Comparison of ENCODE assay signal across 8 cellular contexts in the genomic region with DNA sequence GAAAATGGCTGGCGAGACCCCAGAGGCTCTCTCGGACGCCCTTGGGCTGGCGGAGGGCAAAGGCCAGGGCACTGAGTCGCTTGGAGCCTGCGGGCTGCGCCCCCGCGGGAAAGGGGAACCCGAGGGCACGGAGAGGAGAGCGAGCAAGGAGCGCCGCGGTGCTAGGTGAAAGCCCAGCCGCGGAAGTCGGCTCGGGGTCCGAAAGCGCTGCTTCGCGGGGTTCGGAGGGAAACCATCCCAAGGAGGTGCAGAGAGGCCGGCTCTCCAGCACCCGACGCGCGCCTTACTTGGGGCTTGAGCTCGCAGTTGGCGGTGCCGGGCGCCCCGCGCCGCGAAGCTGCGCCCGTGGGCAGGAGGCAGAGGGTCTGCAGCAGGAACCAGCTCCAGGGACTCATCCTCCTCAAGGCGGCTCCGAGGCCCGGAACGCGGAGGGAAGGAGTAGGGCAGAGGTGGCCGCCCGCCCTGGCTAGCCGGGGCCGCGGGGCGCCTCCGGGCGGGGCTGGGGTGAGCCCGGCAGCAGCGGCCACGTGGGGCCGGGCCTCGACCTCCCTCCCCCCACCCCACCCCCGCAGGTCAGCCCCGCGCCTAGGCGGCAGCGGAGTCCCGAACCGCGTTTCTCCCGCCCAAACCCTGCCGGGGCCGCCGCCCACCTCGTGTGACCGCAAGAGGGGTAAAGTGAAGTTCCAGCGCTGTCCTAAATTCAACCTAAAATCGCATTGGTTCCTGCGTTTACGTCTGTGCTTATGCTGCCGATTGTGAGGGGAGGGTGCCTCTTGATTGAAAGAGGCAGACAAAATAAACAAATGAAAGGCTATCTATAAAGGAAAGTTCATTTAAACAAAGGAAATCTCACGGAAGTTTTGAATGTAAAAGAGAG. TPM values are rescaled to one million over a fixed set of nuclear protein-coding genes. Genes with fewer than 3 reads are reported as not detected.
DNase-seq lines count a peak whose midpoint lies in the region; ATAC-seq and TF ChIP-seq lines count a peak whose summit lies in the region.

A gene with protein sequence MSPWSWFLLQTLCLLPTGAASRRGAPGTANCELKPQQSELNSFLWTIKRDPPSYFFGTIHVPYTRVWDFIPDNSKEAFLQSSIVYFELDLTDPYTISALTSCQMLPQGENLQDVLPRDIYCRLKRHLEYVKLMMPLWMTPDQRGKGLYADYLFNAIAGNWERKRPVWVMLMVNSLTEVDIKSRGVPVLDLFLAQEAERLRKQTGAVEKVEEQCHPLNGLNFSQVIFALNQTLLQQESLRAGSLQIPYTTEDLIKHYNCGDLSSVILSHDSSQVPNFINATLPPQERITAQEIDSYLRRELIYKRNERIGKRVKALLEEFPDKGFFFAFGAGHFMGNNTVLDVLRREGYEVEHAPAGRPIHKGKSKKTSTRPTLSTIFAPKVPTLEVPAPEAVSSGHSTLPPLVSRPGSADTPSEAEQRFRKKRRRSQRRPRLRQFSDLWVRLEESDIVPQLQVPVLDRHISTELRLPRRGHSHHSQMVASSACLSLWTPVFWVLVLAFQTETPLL (minus strand): TSS at position 440 of the 877 bp plus-strand sequence. CDS start 45 bp downstream, at position 395.

- under 1% methylated on average over 77 of the region's 77 CpGs for WGBS in HUES64
- WGBS in esophagus squamous epithelium, 2 donors = 2% methylated on average over 11 of the region's 77 CpGs

- peaks cover 49% of the 10 kb centered on the region for H3K36me3 Mint-ChIP-seq in CD4-positive, alpha-beta T cell (ENCODE audit: low read depth)
- peaks cover 13% of the 10 kb centered on the region for H3K36me3 Mint-ChIP-seq in activated CD8-positive, alpha-beta T cell treated with anti-CD3 and anti-CD28 coated beads, Interleukin-2, amount 10 ng/mL, durations not matched to agents 7 days and 5 days (ENCODE audit: low read depth)

- no peaks in the 10 kb centered on the region for H3K9me3 Mint-ChIP-seq in CD4-positive, alpha-beta T cell
- H3K9me3 Mint-ChIP-seq in activated CD8-positive, alpha-beta T cell treated with anti-CD3 and anti-CD28 coated beads, Interleukin-2, amount 10 ng/mL, durations not matched to agents 7 days and 5 days (ENCODE audit: insufficient read depth) = no peaks in the 10 kb centered on the region

- H2AFZ ChIP-seq in neuron (ENCODE audit: low read depth, low read length) = peak within 1 kb of the TSS; percentile 52

- H3K4me1 Mint-ChIP-seq in CD4-positive, alpha-beta T cell (ENCODE audit: low read depth) = peaks cover 59% of the 10 kb centered on the region
- peaks cover 69% of the 10 kb centered on the region for H3K4me1 Mint-ChIP-seq in activated CD8-positive, alpha-beta T cell treated with anti-CD3 and anti-CD28 coated beads, Interleukin-2, amount 10 ng/mL, durations not matched to agents 7 days and 5 days (ENCODE audit: low read depth)

- H3K4me3 ChIP-seq in HUES64 (ENCODE audit: low read length) (peak within 1 kb of the TSS; percentile 68), esophagus squamous epithelium (peak within 1 kb of the TSS; percentile 18 to 76 (median 52)), neuron (ENCODE audit: low read length) (peak within 1 kb of the TSS; percentile 28)

- POLR2A ChIA-PET in CD4-positive, alpha-beta T cell (lab: Charles Lee) = interaction anchor here (0.6 to 8.2 kb wide), 33 partner anchors 8 to 1560 kb away, joined by 3 to 215 read pairs (median 7); a partner anchor contains a TSS
- POLR2A ChIA-PET in activated CD8-positive, alpha-beta T cell treated with anti-CD3 and anti-CD28 coated beads, Interleukin-2, amount 10 ng/mL, durations not matched to agents 7 days and 5 days (lab: Charles Lee) = interaction anchor here (0.6 to 5.0 kb wide), 15 partner anchors 8 to 140 kb away, joined by 3 to 65 read pairs (median 4); a partner anchor contains a TSS

- no peak for TF ChIP-seq CTCF in CD4-positive, alpha-beta T cell (IDR thresholded peaks at IDR 0.05)
- TF ChIP-seq CTCF in esophagus squamous epithelium (IDR thresholded peaks at IDR 0.05) = no peak

- H3K27me3 Mint-ChIP-seq in CD4-positive, alpha-beta T cell = no peaks in the 10 kb centered on the region
- H3K27me3 Mint-ChIP-seq in activated CD8-positive, alpha-beta T cell treated with anti-CD3 and anti-CD28 coated beads, Interleukin-2, amount 10 ng/mL, durations not matched to agents 7 days and 5 days (ENCODE audit: low read depth) = no peaks in the 10 kb centered on the region

- TF ChIP-seq POLR2A in esophagus squamous epithelium (IDR thresholded peaks at IDR 0.05) = no peak

- H3K36me3 ChIP-seq in HUES64 (ENCODE audit: insufficient read depth, low read length) = no peaks in the 10 kb centered on the region
- no peaks in the 10 kb centered on the region for H3K36me3 ChIP-seq in esophagus squamous epithelium
- H3K36me3 ChIP-seq in neuron (ENCODE audit: insufficient read depth, low read length) = no peaks in the 10 kb centered on the region

- H3K27ac ChIP-seq in CD4-positive, alpha-beta T cell (ENCODE audit: low read depth, low read length) = peak within 1 kb of the TSS; percentile 79
- H3K27ac ChIP-seq in HUES64 (ENCODE audit: low read depth, low read length) (no peak within 1 kb of the TSS), esophagus squamous epithelium (peak within 1 kb of the TSS in 1 of 4 donors; percentile 39)

- no peaks in the 10 kb centered on the region for H3K9me3 ChIP-seq in CD4-positive, alpha-beta T cell (ENCODE audit: control insufficient read depth, low read length)
- no peaks in the 10 kb centered on the region for H3K9me3 ChIP-seq in HUES64 (ENCODE audit: insufficient read depth, low read depth, low read length)
- no peaks in the 10 kb centered on the region for H3K9me3 ChIP-seq in esophagus squamous epithelium
- no peaks in the 10 kb centered on the region for H3K9me3 ChIP-seq in neuron (ENCODE audit: low read length)

- intact Hi-C loops in CD4-positive, alpha-beta T cell (cut with DNase I, micrococcal nuclease) = no loop called here
- intact Hi-C loops in esophagus squamous epithelium (cut with DNase I) = loop anchor here (10.0 kb wide), 1 partner anchor 386 kb away; no protein-coding TSS in a partner anchor

- H3K4me1 ChIP-seq in HUES64 (ENCODE audit: insufficient read depth, low read length) = peaks cover 7% of the 10 kb centered on the region
- peaks cover 9 to 33% (median 20%) of the 10 kb centered on the region in 3 donors for H3K4me1 ChIP-seq in esophagus squamous epithelium
- H3K4me1 ChIP-seq in neuron (ENCODE audit: insufficient read depth, low read length) = peaks cover 21% of the 10 kb centered on the region

- H3K27me3 ChIP-seq in CD4-positive, alpha-beta T cell (ENCODE audit: control insufficient read depth, insufficient read depth, low read length) = no peaks in the 10 kb centered on the region
- peaks cover 94% of the 10 kb centered on the region for H3K27me3 ChIP-seq in HUES64 (ENCODE audit: insufficient read depth, low read length)
- H3K27me3 ChIP-seq in esophagus squamous epithelium = peaks cover 0 to 73% (median 11%) of the 10 kb centered on the region in 4 donors
- H3K27me3 ChIP-seq in neuron (ENCODE audit: insufficient read depth, low read length) = peaks cover 78% of the 10 kb centered on the region

- DNase-seq in CD4-positive, alpha-beta T cell = peak in 7 of 10 experiments; percentile 32 to 57 (median 50)
- DNase-seq in activated CD8-positive, alpha-beta T cell treated with anti-CD3 and anti-CD28 coated beads, Interleukin-2, amount 10 ng/mL, durations not matched to agents 7 days and 5 days = peak; percentile 77
- DNase-seq in esophagus squamous epithelium (lab: John Stamatoyannopoulos, UW) (no peak), NCI-H2196 treated with DMSO at 0.1 percent for 48 hours (lab: John Stamatoyannopoulos, UW; ENCODE audit: unreplicated experiment) (no peak), NCI-H510A treated with DMSO at 0.1 percent for 48 hours (lab: John Stamatoyannopoulos, UW) (no peak)

- H3K9ac ChIP-seq in HUES64 (ENCODE audit: low read depth, low read length) = peak within 1 kb of the TSS; percentile 70

- CTCF ChIA-PET in CD4-positive, alpha-beta T cell (lab: Charles Lee) = interaction anchor here (0.7 to 5.8 kb wide), 11 partner anchors 13 to 389 kb away, joined by 3 to 56 read pairs (median 5); a partner anchor contains a TSS
- CTCF ChIA-PET in activated CD8-positive, alpha-beta T cell treated with anti-CD3 and anti-CD28 coated beads, Interleukin-2, amount 10 ng/mL, durations not matched to agents 7 days and 5 days (lab: Charles Lee) = interaction anchor here (0.7 to 24.0 kb wide), 25 partner anchors 8 to 392 kb away, joined by 3 to 397 read pairs (median 9); a partner anchor contains a TSS

- ATAC-seq in CD4-positive, alpha-beta T cell (ENCODE audit: poor library complexity) = peak; percentile 53
- peak; percentile 48 for ATAC-seq in activated CD8-positive, alpha-beta T cell treated with anti-CD3 and anti-CD28 coated beads, Interleukin-2, amount 10 ng/mL, durations not matched to agents 7 days and 5 days
- no peak for ATAC-seq in GM21737 (IDR thresholded peaks at IDR 0.05; ENCODE audit: unreplicated experiment)

- H3K27ac Mint-ChIP-seq in CD4-positive, alpha-beta T cell = peak within 1 kb of the TSS; percentile 92
- peak within 1 kb of the TSS; percentile 88 for H3K27ac Mint-ChIP-seq in activated CD8-positive, alpha-beta T cell treated with anti-CD3 and anti-CD28 coated beads, Interleukin-2, amount 10 ng/mL, durations not matched to agents 7 days and 5 days

- peak within 1 kb of the TSS; percentile 98 for H3K4me3 Mint-ChIP-seq in CD4-positive, alpha-beta T cell
- H3K4me3 Mint-ChIP-seq in activated CD8-positive, alpha-beta T cell treated with anti-CD3 and anti-CD28 coated beads, Interleukin-2, amount 10 ng/mL, durations not matched to agents 7 days and 5 days = peak within 1 kb of the TSS; percentile 92

RNA-seq across cellular contexts. Expression of the gene that starts here (rescaled TPM):
- 100 to 1,000 TPM; 166 to 170 TPM for total RNA-seq in CD4-positive, alpha-beta T cell
- 2.4 TPM for polyA plus RNA-seq in HUES64 (2013, experiment 1 of 2)
- 2.4 TPM for polyA plus RNA-seq in HUES64 (2013, experiment 2 of 2)
- 10 to 100 TPM; 71.9 to 73.2 TPM for total RNA-seq in activated CD8-positive, alpha-beta T cell treated with anti-CD3 and anti-CD28 coated beads, Interleukin-2, amount 10 ng/mL, durations not matched to agents 7 days and 5 days
- total RNA-seq in esophagus squamous epithelium = 1 to 10 TPM in 1 of 4 donors, under 1 TPM in 2, not detected in 1; 0.53 to 1.8 (median 0.76) TPM

Comparison
In these comparisons a context has a peak if more than half of its experiments do, and no peak if none do; other contexts are left out.
1. RNA of the gene that starts here (total RNA-seq): 166 to 170 TPM in CD4-positive, alpha-beta T cell and 71.9 to 73.2 TPM in activated CD8-positive, alpha-beta T cell treated with anti-CD3 and anti-CD28 coated beads, Interleukin-2, amount 10 ng/mL, durations not matched to agents 7 days and 5 days; 0.53 to 1.8 TPM in esophagus squamous epithelium; every median in the first group is over 10 times any median in the second.
2. DNase-seq: peak in CD4-positive, alpha-beta T cell (7 of 10) and activated CD8-positive, alpha-beta T cell treated with anti-CD3 and anti-CD28 coated beads, Interleukin-2, amount 10 ng/mL, durations not matched to agents 7 days and 5 days (single experiment); none in esophagus squamous epithelium (single experiment), NCI-H2196 treated with DMSO at 0.1 percent for 48 hours (single experiment) and NCI-H510A treated with DMSO at 0.1 percent for 48 hours (single experiment).
3. Peak in every context shown above with its lines, with median percentiles within 50 percentile points of each other: H3K4me3 ChIP-seq.